Comparison of ENCODE assay signal across 8 cellular contexts in the genomic region with DNA sequence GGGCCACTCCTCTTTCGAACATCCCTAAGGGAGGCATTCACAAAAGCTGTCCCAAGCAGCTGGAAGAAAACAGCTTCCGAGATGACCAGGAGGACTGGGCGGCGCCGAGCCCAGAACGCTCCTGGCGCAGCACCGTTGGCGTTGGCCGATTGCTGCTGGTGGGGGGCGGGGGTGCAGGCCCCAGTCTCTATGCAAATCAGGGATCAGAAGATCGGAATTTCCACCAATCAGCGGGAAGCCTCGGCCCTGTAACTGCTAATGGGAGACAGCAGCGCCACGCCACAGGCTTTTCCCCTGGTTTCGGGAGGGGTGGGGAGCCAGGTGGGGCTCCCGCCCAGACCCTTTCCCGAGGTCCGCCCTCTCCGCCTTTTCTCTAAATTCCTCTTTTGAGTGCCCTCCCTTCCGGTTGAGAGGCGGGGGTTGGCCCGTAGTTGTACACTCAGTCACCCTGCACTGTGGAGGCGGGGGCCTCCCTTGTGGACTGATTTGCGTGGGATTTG. TPM values are rescaled to one million over a fixed set of nuclear protein-coding genes. Genes with fewer than 3 reads are reported as not detected.
A peak's percentile ranks its signal among the peaks of the same experiment; 100 is the strongest.
DNase-seq lines count a peak whose midpoint lies in the region; ATAC-seq and TF ChIP-seq lines count a peak whose summit lies in the region.

No MANE protein-coding gene starts in this region.

- peaks cover 31% of the 10 kb centered on the region for H3K4me1 ChIP-seq in HUES6 (ENCODE audit: control insufficient read depth, insufficient read depth, low read length)

- peak; percentile 84 for ATAC-seq in left ventricle myocardium superior
- no peak for ATAC-seq in HG02885 (IDR thresholded peaks at IDR 0.05; ENCODE audit: poor library complexity, unreplicated experiment)
- ATAC-seq in GM18519 (IDR thresholded peaks at IDR 0.05; ENCODE audit: low FRiP score, unreplicated experiment), result no peak

- H3K4me3 ChIP-seq in GM12865 (ENCODE audit: low read depth, low read length) (no peak overlapping the region; the same call in 1 of the 2 replicates), HUES6 (ENCODE audit: low read depth, low read length) (peak overlapping the region; percentile 29; the same call in 1 of the 2 replicates)

- WGBS in adipose tissue, 3 donors, result 11 to 42% (median 19%) methylated on average over 26 of the region's 26 CpGs

- H3K27ac ChIP-seq in HUES6 (ENCODE audit: low read depth, low read length), result peak overlapping the region; percentile 16; the same call in 1 of the 2 replicates
- peak overlapping the region; percentile 13 for H3K27ac ChIP-seq in adipose tissue (ENCODE audit: low read depth, low read length)

- TF ChIP-seq CTCF in GM12865 (IDR thresholded peaks at IDR 0.05; ENCODE audit: insufficient read depth, low read depth, low read length, missing control alignments), result no peak

- H3K9ac ChIP-seq in HUES6 (ENCODE audit: low read length), result no peak overlapping the region

- peaks cover 28% of the 10 kb centered on the region for H3K36me3 ChIP-seq in HUES6 (ENCODE audit: control insufficient read depth, insufficient read depth, low read length)

- intact Hi-C loops in left ventricle myocardium superior (cut with micrococcal nuclease) (no loop called here), posterior vena cava (cut with DNase I) (no loop called here)

- no peaks in the 10 kb centered on the region for H3K9me3 ChIP-seq in HUES6 (ENCODE audit: control insufficient read depth, insufficient read depth, low read depth, low read length)

- H3K27me3 ChIP-seq in HUES6 (ENCODE audit: control insufficient read depth, insufficient read depth, low read length), result no peaks in the 10 kb centered on the region

- DNase-seq in GM12865 (ENCODE audit: low read depth), result peak; percentile 42
- peak; percentile 86 for DNase-seq in left ventricle myocardium superior
- DNase-seq in posterior vena cava (ENCODE audit: low spot score), result peak; percentile 94
- no peak for DNase-seq in GF-D8 (lab: John Stamatoyannopoulos, UW)

RNA-seq across cellular contexts. Expression of a gene that starts 27.0 kb away (rescaled TPM):
- polyA plus RNA-seq in adipose tissue, result 10 to 100 TPM; 10.4 to 41.6 (median 28.6) TPM
- 34.9 TPM for total RNA-seq in left ventricle myocardium superior
- 10 to 100 TPM; 24.5 to 25.2 TPM for total RNA-seq in posterior vena cava

RNA-seq across cellular contexts. Expression of a gene that starts 56.2 kb away (rescaled TPM):
- 10 to 100 TPM; 76.5 to 89.2 (median 82.1) TPM for polyA plus RNA-seq in adipose tissue
- total RNA-seq in left ventricle myocardium superior (84.1 TPM), posterior vena cava (100 to 1,000 TPM; 139 to 143 TPM)
